In the genomic region with DNA sequence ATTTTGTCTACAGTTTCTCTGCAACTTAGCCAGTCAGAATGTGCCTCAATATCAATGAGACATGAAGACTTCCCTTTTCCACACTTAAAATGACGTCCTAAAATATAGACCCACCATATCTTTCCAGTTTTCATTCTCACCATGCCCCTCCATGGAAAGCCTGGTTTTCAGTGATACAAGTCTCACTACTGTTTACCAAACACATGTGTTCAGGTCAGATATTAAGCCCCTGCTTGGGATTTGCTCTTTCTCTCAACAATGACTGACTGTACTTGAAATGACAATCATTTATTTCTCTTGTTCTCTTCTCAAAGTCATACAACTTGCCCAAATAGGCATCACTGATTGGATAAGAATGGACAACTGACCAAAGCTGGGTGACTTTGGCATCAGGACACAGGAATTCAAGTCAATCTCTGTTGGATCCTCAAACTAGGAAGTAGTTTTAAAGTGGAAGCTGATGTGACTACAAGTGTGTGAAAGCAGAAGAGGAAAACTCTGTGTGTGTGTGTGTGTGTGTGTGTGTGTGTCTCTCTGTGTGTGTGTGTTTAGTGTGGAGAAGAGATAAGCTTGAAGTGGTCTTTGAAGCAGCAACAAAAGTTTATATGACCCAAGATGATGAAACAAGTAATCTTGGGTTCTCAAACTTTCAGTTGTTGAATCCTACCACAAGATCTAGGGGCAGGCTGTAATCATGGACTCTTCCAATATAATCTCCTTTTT, we compare ENCODE assay signal across 28 cellular contexts.
"Had no signal": no experiment of that assay in that cellular context is flagged by ENCODE, and none has a peak within 500 bp of the region (broad histone marks: within the 10 kb centered on the region; RNA-seq: fewer than 3 reads in every experiment).

No MANE protein-coding gene starts in this region.

- H3K9me3 ChIP-seq: colonic mucosa, SJSA1 had no signal

- H3K36me3 ChIP-seq: colonic mucosa, SJSA1, WERI-Rb-1 had no signal

- H3K4me3 ChIP-seq: colonic mucosa, SJSA1 had no signal

- FAIRE-seq: RCC 7860 had no signal

- H3K27ac ChIP-seq: colonic mucosa, SJSA1, WERI-Rb-1 had no signal

- ATAC-seq: activated CD4-positive, alpha-beta T cell treated with anti-CD3 and anti-CD28 coated beads for 36 hours; activated T-cell treated with anti-CD3 and anti-CD28 coated beads, Interleukin-2, amount 50 U/mL, for 72 hours; PC-3 had no signal

- H3K4me1 ChIP-seq: colonic mucosa had no signal

- DNase-seq: activated CD4-positive, alpha-beta memory T cell treated with anti-CD3 and anti-CD28 coated beads, Interleukin-2, amount 10 ng/mL, durations not matched to agents 7 days and 5 days; activated CD4-positive, alpha-beta T cell treated with anti-CD3 and anti-CD28 coated beads for 36 hours; activated CD4-positive, alpha-beta T cell treated with anti-CD3 and anti-CD28 coated beads, Interleukin-2, amount 50 U/mL, for 1 hour; activated CD8-positive, alpha-beta memory T cell treated with anti-CD3 and anti-CD28 coated beads, Interleukin-2, amount 50 U/mL, for 4 hours; activated gamma-delta T cell treated with Interleukin-2 at 50 U/mL for 16 hours; activated naive CD4-positive, alpha-beta T cell treated with anti-CD3 and anti-CD28 coated beads, Interleukin-2, amount 10 ng/mL, durations not matched to agents 7 days and 5 days; activated naive CD8-positive, alpha-beta T cell treated with anti-CD3 and anti-CD28 coated beads for 36 hours; activated T-cell treated with anti-CD3 and anti-CD28 coated beads, Interleukin-2, amount 50 U/mL, for 72 hours; cerebellar nuclear complex; colonic mucosa; Karpas-422; MM.1S; NCI-H1092 treated with DMSO at 0.1 percent for 48 hours; NCI-H1417 treated with DMSO at 0.1 percent for 48 hours; NCI-H1694; NCI-H2029; NCI-H2107; NCI-H2171 treated with DMSO at 0.1 percent for 48 hours; NCI-H226; NCI-H510A; NCI-H526 treated with DMSO at 0.1 percent for 48 hours; NCI-H82; PC-3; SHP77; T1000; WERI-Rb-1 had no signal

- H3K27me3 ChIP-seq: colonic mucosa, SJSA1 had no signal
